ENCODE assay signal across 17 cellular contexts in the genomic region with DNA sequence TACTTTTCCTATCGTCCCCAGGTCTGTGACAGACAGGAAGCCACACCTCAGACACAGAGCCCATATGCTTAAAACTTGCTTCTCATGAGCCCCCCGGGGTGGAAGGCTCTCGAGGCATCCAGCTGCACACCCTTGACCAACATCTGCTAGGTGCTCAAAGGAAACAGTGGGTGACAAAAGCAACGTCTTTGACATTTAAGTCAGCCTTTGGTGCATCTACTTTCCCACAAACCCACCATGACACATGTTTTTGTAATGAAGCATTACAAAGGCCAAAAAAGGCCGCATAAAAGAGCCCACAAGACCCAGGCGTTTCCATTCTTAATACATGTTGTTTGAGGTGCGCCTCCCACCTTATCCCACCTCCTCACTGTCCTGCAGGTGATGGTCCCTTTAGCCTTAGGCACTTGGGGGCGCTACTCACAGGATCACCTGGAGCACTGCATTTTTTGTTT. TPM values are rescaled to one million over a fixed set of nuclear protein-coding genes. Genes with fewer than 3 reads are reported as not detected.
A peak's percentile ranks its signal among the peaks of the same experiment; 100 is the strongest.
DNase-seq lines count a peak whose midpoint lies in the region; ATAC-seq and TF ChIP-seq lines count a peak whose summit lies in the region.
"Had no signal": no experiment of that assay in that cellular context is flagged by ENCODE, and none has a peak within 500 bp of the region (broad histone marks: within the 10 kb centered on the region; RNA-seq: fewer than 3 reads in every experiment).

No MANE protein-coding gene starts in this region.

- no peak overlapping the region for H2AFZ ChIP-seq in GM23338

- no peaks in the 10 kb centered on the region for H3K36me3 Mint-ChIP-seq in CD4-positive, alpha-beta memory T cell
- H3K36me3 Mint-ChIP-seq in GM23338 (ENCODE audit: low read depth) = no peaks in the 10 kb centered on the region
- H3K36me3 Mint-ChIP-seq in activated T-cell treated with anti-CD3 and anti-CD28 coated beads, Interleukin-2, amount 50 U/mL, for 24 hours (ENCODE audit: low read depth) = no peaks in the 10 kb centered on the region
- peaks cover 0 to 8% (median 0%) of the 10 kb centered on the region in 5 donors for H3K36me3 Mint-ChIP-seq in naive thymus-derived CD4-positive, alpha-beta T cell
- H3K36me3 Mint-ChIP-seq: brain had no signal

- H3K79me2 ChIP-seq in GM23338 (replicated peaks; ENCODE audit: insufficient read depth) = no peaks in the 10 kb centered on the region

- no peak overlapping the region for H3K4me3 ChIP-seq in CD4-positive, alpha-beta memory T cell (ENCODE audit: low read length in 2 of 2)
- H3K4me3 ChIP-seq in GM23338 (no peak overlapping the region), ascending aorta (no peak overlapping the region)
- no peak overlapping the region for H3K4me3 ChIP-seq in naive thymus-derived CD4-positive, alpha-beta T cell (ENCODE audit: low read length)
- H3K4me3 ChIP-seq: stomach had no signal

- H3K36me3 ChIP-seq in CD4-positive, alpha-beta memory T cell (ENCODE audit: insufficient read depth, low read length) = no peaks in the 10 kb centered on the region
- no peaks in the 10 kb centered on the region for H3K36me3 ChIP-seq in GM23338 (ENCODE audit: insufficient read depth)
- no peaks in the 10 kb centered on the region for H3K36me3 ChIP-seq in naive thymus-derived CD4-positive, alpha-beta T cell (ENCODE audit: control insufficient read depth in 2 of 3, insufficient read depth in 3 of 3, low read length in 3 of 3)
- no peaks in the 10 kb centered on the region for H3K36me3 ChIP-seq in ascending aorta
- H3K36me3 ChIP-seq: stomach had no signal

- no peaks in the 10 kb centered on the region for H4K20me1 ChIP-seq in GM23338 (replicated peaks; ENCODE audit: insufficient read depth)

- no peaks in the 10 kb centered on the region for H3F3A ChIP-seq in GM23338 (replicated peaks; ENCODE audit: low read depth)

- CTCF ChIA-PET in CD4-positive, alpha-beta memory T cell (lab: Charles Lee; ENCODE audit: partially characterized antibody) = no interaction called here
- CTCF ChIA-PET in naive thymus-derived CD4-positive, alpha-beta T cell (lab: Charles Lee) = interaction anchor here (1.3 kb wide), 1 partner anchor 72 kb away, joined by 3 read pairs; no protein-coding TSS in a partner anchor

- H3K9me3 Mint-ChIP-seq in CD4-positive, alpha-beta memory T cell = no peaks in the 10 kb centered on the region
- no peaks in the 10 kb centered on the region for H3K9me3 Mint-ChIP-seq in GM23338
- peaks cover 2% of the 10 kb centered on the region for H3K9me3 Mint-ChIP-seq in activated T-cell treated with anti-CD3 and anti-CD28 coated beads, Interleukin-2, amount 50 U/mL, for 24 hours
- H3K9me3 Mint-ChIP-seq in naive thymus-derived CD4-positive, alpha-beta T cell = peaks cover 0 to 1% (median 0%) of the 10 kb centered on the region in 11 donors
- H3K9me3 Mint-ChIP-seq: brain had no signal

- H3K4me1 ChIP-seq in CD4-positive, alpha-beta memory T cell (ENCODE audit: insufficient read depth, low read length) = peaks cover 49% of the 10 kb centered on the region
- H3K4me1 ChIP-seq in GM23338 (ENCODE audit: insufficient read depth) (no peaks in the 10 kb centered on the region), ascending aorta (no peaks in the 10 kb centered on the region)
- peaks cover 33 to 35% of the 10 kb centered on the region in 2 donors for H3K4me1 ChIP-seq in naive thymus-derived CD4-positive, alpha-beta T cell (ENCODE audit: control insufficient read depth in 2 of 2, insufficient read depth in 2 of 2, low read length in 2 of 2)

- intact Hi-C loops in CD4-positive, alpha-beta memory T cell (cut with micrococcal nuclease) = no loop called here
- intact Hi-C loops in naive thymus-derived CD4-positive, alpha-beta T cell (cut with micrococcal nuclease) = loop anchor here in 1 of 2 donors (2.0 kb wide), 1 partner anchor 16 kb away; no protein-coding TSS in a partner anchor
- intact Hi-C loops in ascending aorta (cut with DNase I) = no loop called here

- TF ChIP-seq CTCF in GM23338 (conservative IDR thresholded peaks at IDR 0.05; ENCODE audit: low read depth in 2 of 2) (peak; percentile 24 to 51; a peak in 3 of 4 replicates), ascending aorta (IDR thresholded peaks at IDR 0.05) (no peak)

- POLR2A ChIA-PET in CD4-positive, alpha-beta memory T cell (lab: Charles Lee; ENCODE audit: partially characterized antibody) = interaction anchor here (1.1 kb wide), 1 partner anchor 12 kb away, joined by 3 read pairs; the partner anchor contains the start of gene FASLG
- POLR2A ChIA-PET in naive thymus-derived CD4-positive, alpha-beta T cell (lab: Charles Lee) = interaction anchor here (0.7 to 1.1 kb wide), 4 partner anchors 9 to 829 kb away, joined by 3 read pairs; no protein-coding TSS in a partner anchor

- no peak for ATAC-seq in GM23338
- peak; percentile 53 for ATAC-seq in naive thymus-derived CD4-positive, alpha-beta T cell
- ATAC-seq: Panc1 had no signal

- peak overlapping the region in 5 of 7 donors; percentile 7 to 37 (median 26) for H3K27ac Mint-ChIP-seq in CD4-positive, alpha-beta memory T cell
- no peak overlapping the region for H3K27ac Mint-ChIP-seq in GM23338
- peak overlapping the region; percentile 64 for H3K27ac Mint-ChIP-seq in activated T-cell treated with anti-CD3 and anti-CD28 coated beads, Interleukin-2, amount 50 U/mL, for 24 hours
- H3K27ac Mint-ChIP-seq in naive thymus-derived CD4-positive, alpha-beta T cell = peak overlapping the region in 4 of 9 donors; percentile 3 to 57 (median 34)
- H3K27ac Mint-ChIP-seq: brain, H9 had no signal

- H3K9me2 ChIP-seq in GM23338 (ENCODE audit: insufficient read depth) = no peaks in the 10 kb centered on the region

- H3K27ac ChIP-seq in CD4-positive, alpha-beta memory T cell (ENCODE audit: low read depth, low read length) = no peak overlapping the region
- H3K27ac ChIP-seq in GM23338 (ENCODE audit: low read depth) = no peak overlapping the region
- no peak overlapping the region for H3K27ac ChIP-seq in naive thymus-derived CD4-positive, alpha-beta T cell (ENCODE audit: low read depth, low read length)
- no peak overlapping the region for H3K27ac ChIP-seq in ascending aorta
- H3K27ac ChIP-seq: stomach had no signal

- no peaks in the 10 kb centered on the region for H3K27me3 ChIP-seq in CD4-positive, alpha-beta memory T cell (ENCODE audit: insufficient read depth, low read length)
- H3K27me3 ChIP-seq in GM23338 (ENCODE audit: insufficient read depth) (no peaks in the 10 kb centered on the region), ascending aorta (no peaks in the 10 kb centered on the region)
- H3K27me3 ChIP-seq in naive thymus-derived CD4-positive, alpha-beta T cell (ENCODE audit: control insufficient read depth in 2 of 2, insufficient read depth in 2 of 2, low read length in 2 of 2) = no peaks in the 10 kb centered on the region
- H3K27me3 ChIP-seq: stomach had no signal

- H3K4me3 Mint-ChIP-seq in CD4-positive, alpha-beta memory T cell = peak overlapping the region in 2 of 8 donors; percentile 30 to 38
- H3K4me3 Mint-ChIP-seq in GM23338 = no peak overlapping the region
- H3K4me3 Mint-ChIP-seq in activated T-cell treated with anti-CD3 and anti-CD28 coated beads, Interleukin-2, amount 50 U/mL, for 24 hours = peak overlapping the region; percentile 28
- H3K4me3 Mint-ChIP-seq in naive thymus-derived CD4-positive, alpha-beta T cell = peak overlapping the region in 4 of 10 donors; percentile 11 to 34 (median 27)
- H3K4me3 Mint-ChIP-seq: brain, H9 had no signal

- H3K9me3 ChIP-seq in CD4-positive, alpha-beta memory T cell (ENCODE audit: control insufficient read depth in 1 of 2, low read length in 2 of 2) = no peaks in the 10 kb centered on the region
- H3K9me3 ChIP-seq in naive thymus-derived CD4-positive, alpha-beta T cell (ENCODE audit: control insufficient read depth in 2 of 3, low read length in 3 of 3) = no peaks in the 10 kb centered on the region
- H3K9me3 ChIP-seq in ascending aorta = no peaks in the 10 kb centered on the region
- H3K9me3 ChIP-seq: stomach had no signal

- H3K4me2 ChIP-seq in GM23338 = no peak overlapping the region

- no peak for DNase-seq in CD4-positive, alpha-beta memory T cell
- DNase-seq in GM23338 (ENCODE audit: low spot score) (peak; percentile 27), HCEC 1CT (no peak), ascending aorta (ENCODE audit: low spot score in 2 of 2) (no peak), Kasumi-1 (lab: John Stamatoyannopoulos, UW) (no peak), superior temporal gyrus (ENCODE audit: extremely low spot score) (no peak)
- DNase-seq in activated T-cell treated with anti-CD3 and anti-CD28 coated beads, Interleukin-2, amount 50 U/mL, for 24 hours = peak; percentile 66
- peak in 2 of 9 donors; percentile 12 to 51 for DNase-seq in naive thymus-derived CD4-positive, alpha-beta T cell
- DNase-seq: H9, NCI-H1092 treated with DMSO at 0.1 percent for 48 hours, NCI-H345, posterior cingulate gyrus, stomach had no signal

- peaks cover 40 to 61% (median 53%) of the 10 kb centered on the region in 4 donors for H3K4me1 Mint-ChIP-seq in CD4-positive, alpha-beta memory T cell
- H3K4me1 Mint-ChIP-seq in GM23338 = no peaks in the 10 kb centered on the region; the same call in 2 of the 3 replicates
- H3K4me1 Mint-ChIP-seq in activated T-cell treated with anti-CD3 and anti-CD28 coated beads, Interleukin-2, amount 50 U/mL, for 24 hours (ENCODE audit: low read depth) = peaks cover 63% of the 10 kb centered on the region
- H3K4me1 Mint-ChIP-seq in naive thymus-derived CD4-positive, alpha-beta T cell = peaks cover 35 to 61% (median 53%) of the 10 kb centered on the region in 7 donors
- H3K4me1 Mint-ChIP-seq: brain, H9 had no signal

- no peaks in the 10 kb centered on the region for H3K27me3 Mint-ChIP-seq in CD4-positive, alpha-beta memory T cell
- H3K27me3 Mint-ChIP-seq in GM23338 (ENCODE audit: insufficient read depth, low read depth, poor library complexity) = no peaks in the 10 kb centered on the region
- peaks cover 6% of the 10 kb centered on the region for H3K27me3 Mint-ChIP-seq in activated T-cell treated with anti-CD3 and anti-CD28 coated beads, Interleukin-2, amount 50 U/mL, for 24 hours
- H3K27me3 Mint-ChIP-seq in naive thymus-derived CD4-positive, alpha-beta T cell = peaks cover 0 to 31% (median 0%) of the 10 kb centered on the region in 5 donors

TF ChIP-seq in GM23338, 12 proteins besides CTCF, POLR2A, EP300 and RAD21 (continues in another document):
- TF ChIP-seq CREB1 (CRISPR knock-in tag; IDR thresholded peaks at IDR 0.05; ENCODE audit: low read depth) = no peak

RNA-seq across cellular contexts. Expression of gene FASLG, which starts 11.8 kb away (rescaled TPM):
- total RNA-seq in CD4-positive, alpha-beta memory T cell = 1 to 10 TPM; 4.3 to 4.9 TPM
- 1 to 10 TPM in 1 of 2 donors, under 1 TPM in 1; 0.81 to 2.5 TPM for polyA plus RNA-seq in CD4-positive, alpha-beta memory T cell
- not detected in 2 replicates for total RNA-seq in GM23338 (2014; rRNA removed; shearing (Covaris generic))
- not detected in 2 replicates for polyA plus RNA-seq in GM23338 (2016; fragmentation: Nextera tagmentation; extraction: Ambion mirVana)
- 1 to 10 TPM in 2 of 5 experiments, under 1 TPM in 2, not detected in 1; 0.24 to 5.6 (median 1.9) TPM for total RNA-seq in naive thymus-derived CD4-positive, alpha-beta T cell
- polyA plus RNA-seq in naive thymus-derived CD4-positive, alpha-beta T cell = not detected
- total RNA-seq in ascending aorta = not detected
- total RNA-seq: fibroblast of villous mesenchyme, H9, stomach had no signal
- polyA plus RNA-seq: BJ had no signal

Comparison
In these comparisons a context has a peak if more than half of its experiments do, and no peak if none do; other contexts are left out.
1. DNase-seq: peak in GM23338 (single experiment) and activated T-cell treated with anti-CD3 and anti-CD28 coated beads, Interleukin-2, amount 50 U/mL, for 24 hours (single experiment); none in CD4-positive, alpha-beta memory T cell (0 of 5), HCEC 1CT (single experiment), ascending aorta (0 of 2), Kasumi-1 (0 of 2) and superior temporal gyrus (single experiment).
2. CTCF ChIP-seq: peak in GM23338 (2 of 2); none in ascending aorta (0 of 3).